8 cellular contexts compared by ENCODE assay signal in genomic region chr11:6612816-6613136, GRCh38. TPM values are rescaled to one million over a fixed set of nuclear protein-coding genes. Genes with fewer than 3 reads are reported as not detected.
DNase-seq lines count a peak whose midpoint lies in the region; ATAC-seq, FAIRE-seq and TF ChIP-seq lines count a peak whose summit lies in the region.

No MANE protein-coding gene starts in this region.

- CTCF ChIA-PET in HepG2 (lab: Yijun Ruan, JAX; ENCODE audit: low intra/inter-chr PET ratio, low total read pairs), result no interaction called here

- H3K36me3 ChIP-seq in ES-I3 (ENCODE audit: insufficient read depth, low read length) (peaks cover 27% of the 10 kb centered on the region), Karpas-422 (ENCODE audit: insufficient read depth, low read length) (peaks cover 24% of the 10 kb centered on the region), HepG2 (replicated peaks in 1 of 2; ENCODE audit: control insufficient read depth in 1 of 2, insufficient read depth in 2 of 2, low read length in 2 of 2) (peaks cover 24 to 47% of the 10 kb centered on the region in 2 experiments)

- H3K4me2 ChIP-seq in Karpas-422 (ENCODE audit: low read depth, low read length, poor library complexity, severe bottlenecking), result peak overlapping the region; percentile 68
- peak overlapping the region; percentile 96 for H3K4me2 ChIP-seq in HepG2 (ENCODE audit: low read depth, low read length)

- peaks cover 30% of the 10 kb centered on the region for H3K36me3 Mint-ChIP-seq in stimulated activated memory B cell treated with anti-CD40 and anti-IgM and Interleukin-4, amounts not matched to agents 10 μg/mL and 1 μg/mL and 100 μg/mL, for 72 hours

- no peak for FAIRE-seq in HepG2 (lab: Jason Lieb, UNC)
- FAIRE-seq in urothelium cell line (lab: Jason Lieb, UNC), result no peak

- no peaks in the 10 kb centered on the region for H3K27me3 Mint-ChIP-seq in stimulated activated memory B cell treated with anti-CD40 and anti-IgM and Interleukin-4, amounts not matched to agents 10 μg/mL and 1 μg/mL and 100 μg/mL, for 72 hours

- no peaks in the 10 kb centered on the region for H3K9me3 ChIP-seq in ES-I3 (ENCODE audit: control insufficient read depth, insufficient read depth, low read length)
- H3K9me3 ChIP-seq in Karpas-422 (ENCODE audit: low read length), result no peaks in the 10 kb centered on the region
- no peaks in the 10 kb centered on the region for H3K9me3 ChIP-seq in HepG2 (ENCODE audit: low read length)

- TF ChIP-seq POLR2A in HepG2 (IDR thresholded peaks at IDR 0.05; ENCODE audit: insufficient read depth in 1 of 2, low read depth in 2 of 2, low read length in 2 of 2), result no peak

- no peak overlapping the region for H3K4me3 Mint-ChIP-seq in stimulated activated memory B cell treated with anti-CD40 and anti-IgM and Interleukin-4, amounts not matched to agents 10 μg/mL and 1 μg/mL and 100 μg/mL, for 72 hours

- peaks cover 47% of the 10 kb centered on the region for H3K4me1 Mint-ChIP-seq in stimulated activated memory B cell treated with anti-CD40 and anti-IgM and Interleukin-4, amounts not matched to agents 10 μg/mL and 1 μg/mL and 100 μg/mL, for 72 hours

- no peaks in the 10 kb centered on the region for H3K9me3 Mint-ChIP-seq in stimulated activated memory B cell treated with anti-CD40 and anti-IgM and Interleukin-4, amounts not matched to agents 10 μg/mL and 1 μg/mL and 100 μg/mL, for 72 hours

- H3K79me2 ChIP-seq in Karpas-422 (ENCODE audit: low read length), result peaks cover 29% of the 10 kb centered on the region
- H3K79me2 ChIP-seq in HepG2 (ENCODE audit: insufficient read depth, low read length), result peaks cover 4% of the 10 kb centered on the region

- no peak for DNase-seq in Karpas-422
- no peak for DNase-seq in astrocyte of the cerebellum (ENCODE audit: low read depth)
- peak; percentile 50 for DNase-seq in HepG2 (ENCODE audit: low spot score)
- DNase-seq in urothelium cell line (ENCODE audit: low spot score), result peak; percentile 42
- no peak for DNase-seq in activated T-cell treated with anti-CD3 and anti-CD28 coated beads for 4 hours

- intact Hi-C loops in HepG2 (cut with micrococcal nuclease; ENCODE audit: unreplicated experiment), result loop anchor here (1.0 to 5.0 kb wide), 2 partner anchors 71 to 130 kb away; partner anchors contain the start of genes ARFIP2, MRPL17 and TIMM10B

- H3K27ac Mint-ChIP-seq in stimulated activated memory B cell treated with anti-CD40 and anti-IgM and Interleukin-4, amounts not matched to agents 10 μg/mL and 1 μg/mL and 100 μg/mL, for 72 hours, result no peak overlapping the region

- WGBS in HepG2 (ENCODE audit: low lambda C conversion rate), result 19% methylated on average over 7 of the region's 7 CpGs

- POLR2A ChIA-PET in HepG2 (lab: Yijun Ruan, JAX), result interaction anchor here (0.7 to 3.1 kb wide), 4 partner anchors 9 to 131 kb away, joined by 4 to 24 read pairs (median 12); partner anchors contain the start of genes ARFIP2, ILK, MRPL17 and RRP8

- TF ChIP-seq EP300 in HepG2 (IDR thresholded peaks at IDR 0.05; ENCODE audit: low read depth in 2 of 2, low read length in 2 of 2), result no peak
- no peak for TF ChIP-seq EP300 in HepG2 (CRISPR knock-in tag; IDR thresholded peaks at IDR 0.05; ENCODE audit: borderline replicate concordance)

- H3K9ac ChIP-seq in ES-I3 (ENCODE audit: low read depth, low read length), result peak overlapping the region; percentile 76
- H3K9ac ChIP-seq in Karpas-422 (ENCODE audit: low read length), result peak overlapping the region; percentile 86
- peak overlapping the region; percentile 96 for H3K9ac ChIP-seq in HepG2 (ENCODE audit: insufficient read depth, low read depth, low read length)

- peak; percentile 13 for ATAC-seq in GM21528 (IDR thresholded peaks at IDR 0.05; ENCODE audit: low FRiP score, unreplicated experiment)
- peak; percentile 54 for ATAC-seq in HepG2
- no peak for ATAC-seq in stimulated activated memory B cell treated with anti-CD40 and anti-IgM and Interleukin-4, amounts not matched to agents 10 μg/mL and 1 μg/mL and 100 μg/mL, for 72 hours

- no TSS peak for BruUV-seq in HepG2 (replicated peaks; lab: Mats Ljungman, UMichigan)

- TF ChIP-seq RAD21 in HepG2 (CRISPR knock-in tag; IDR thresholded peaks at IDR 0.05), result no peak

- H2AFZ ChIP-seq in Karpas-422 (ENCODE audit: low read length) (peak overlapping the region; percentile 6; the same call in 1 of the 2 replicates), HepG2 (ENCODE audit: low read length) (no peak overlapping the region)

- in situ Hi-C loops in astrocyte of the cerebellum (cut with HindIII; ENCODE audit: low sequenced_read_pairs) (no loop called here), HepG2 (cut with HindIII; ENCODE audit: extremely low pct_ligation_motif_present, low pct_unique_long_range_greater_than_20kb) (no loop called here)

- H3K9me2 ChIP-seq in Karpas-422 (replicated peaks; ENCODE audit: insufficient read depth, low read length), result no peaks in the 10 kb centered on the region

- H3K4me3 ChIP-seq in Karpas-422 (ENCODE audit: low read length) (peak overlapping the region; percentile 75), astrocyte of the cerebellum (ENCODE audit: low read depth, low read length) (peak overlapping the region; percentile 77), HepG2 (replicated peaks in 1 of 3; ENCODE audit: insufficient read depth in 1 of 3, low read depth in 2 of 3, low read length in 3 of 3) (peak overlapping the region; percentile 81 to 93 (median 86))

- H3K27ac ChIP-seq in Karpas-422 (ENCODE audit: low read length) (peak overlapping the region; percentile 84), HepG2 (ENCODE audit: extremely low read length, insufficient read depth, low read length) (peak overlapping the region; percentile 93)

- TF ChIP-seq CTCF in astrocyte of the cerebellum (IDR thresholded peaks at IDR 0.05; ENCODE audit: low read depth, low read length, missing control alignments) (peak; percentile 56), HepG2 (CRISPR knock-in tag; IDR thresholded peaks at IDR 0.05) (peak; percentile 70)

- no peaks in the 10 kb centered on the region; the same call in 1 of the 2 replicates for H4K20me1 ChIP-seq in Karpas-422 (ENCODE audit: insufficient read depth, low read depth, low read length)
- H4K20me1 ChIP-seq in HepG2 (ENCODE audit: insufficient read depth, low read length), result no peaks in the 10 kb centered on the region

- H3K4me1 ChIP-seq in ES-I3 (ENCODE audit: insufficient read depth, low read length) (peaks cover 8% of the 10 kb centered on the region), Karpas-422 (ENCODE audit: low read length) (peaks cover 33% of the 10 kb centered on the region), HepG2 (ENCODE audit: insufficient read depth, low read length) (peaks cover 36% of the 10 kb centered on the region)

- no peaks in the 10 kb centered on the region for H3K27me3 ChIP-seq in Karpas-422 (ENCODE audit: low read length)
- H3K27me3 ChIP-seq in HepG2 (ENCODE audit: control insufficient read depth in 1 of 2, insufficient read depth in 2 of 2, low read length in 2 of 2), result no peaks in the 10 kb centered on the region

RNA-seq across cellular contexts. Expression of gene TAF10, which starts 0.8 kb away (rescaled TPM):
- total RNA-seq in Karpas-422 (2014; rRNA removed; shearing (Covaris generic); ENCODE audit: low replicate concordance), result 158 and 192 TPM in 2 replicates
- total RNA-seq in HepG2 (2016; rRNA removed; fragmentation: Illumina TruSeq; extraction: Trizol), result 51.0 and 71.3 TPM in 2 replicates
- 280 and 312 TPM in 2 replicates for total RNA-seq in HepG2 (2016; cell fraction: cytosol; rRNA removed; fragmentation: Illumina TruSeq; extraction: Trizol; ENCODE audit: low read depth)
- total RNA-seq in HepG2 (2016; cell fraction: insoluble cytoplasmic fraction; rRNA removed; fragmentation: Illumina TruSeq; extraction: Trizol), result 37.8 and 65.8 TPM in 2 replicates
- total RNA-seq in HepG2 (2016; cell fraction: membrane; rRNA removed; fragmentation: Illumina TruSeq; extraction: Trizol), result 172 and 203 TPM in 2 replicates
- total RNA-seq in HepG2 (2016; cell fraction: nucleus; rRNA removed; fragmentation: Illumina TruSeq; extraction: Trizol), result 23.9 and 34.5 TPM in 2 replicates
- 134 and 142 TPM in 2 replicates for polyA plus RNA-seq in HepG2 (2011; rRNA removed)
- polyA plus RNA-seq in HepG2 (2011; cell fraction: cytosol; rRNA removed), result 64.4 and 94.2 TPM in 2 replicates
- polyA plus RNA-seq in HepG2 (2011; cell fraction: nucleus; rRNA removed), result 76.4 and 83.1 TPM in 2 replicates
- polyA plus RNA-seq in HepG2 (2012), result 79.6 and 103 TPM in 2 replicates
- polyA plus RNA-seq in HepG2 (2016; cell fraction: cytosol; fragmentation: Illumina TruSeq; extraction: Trizol; ENCODE audit: low read depth), result 614 TPM in 2 replicates
- polyA plus RNA-seq in HepG2 (2016; cell fraction: insoluble cytoplasmic fraction; fragmentation: Illumina TruSeq; extraction: Trizol; ENCODE audit: low read depth), result 76.0 and 96.8 TPM in 2 replicates
- 335 TPM in 2 replicates for polyA plus RNA-seq in HepG2 (2016; cell fraction: membrane; fragmentation: Illumina TruSeq; extraction: Trizol; ENCODE audit: low read depth)
- polyA plus RNA-seq in HepG2 (2016; cell fraction: nucleus; fragmentation: Illumina TruSeq; extraction: Trizol; ENCODE audit: insufficient read depth, low read depth), result 91.8 and 94.6 TPM in 2 replicates
- 60.8 and 157 TPM in 2 replicates for polyA minus RNA-seq in HepG2 (2011; rRNA and poly(A)+ RNA removed; ENCODE audit: low replicate concordance)
- 21.5 and 21.7 TPM in 2 replicates for polyA minus RNA-seq in HepG2 (2011; cell fraction: cytosol; rRNA and poly(A)+ RNA removed)
- 13.3 and 17.4 TPM in 2 replicates for polyA minus RNA-seq in HepG2 (2011; cell fraction: nucleus; rRNA and poly(A)+ RNA removed)

RNA-seq across cellular contexts. Expression of gene TPP1, which starts 6.4 kb away (rescaled TPM):
- 41.5 and 45.5 TPM in 2 replicates for total RNA-seq in Karpas-422 (2014; rRNA removed; shearing (Covaris generic); ENCODE audit: low replicate concordance)
- 13.9 and 14.4 TPM in 2 replicates for total RNA-seq in HepG2 (2016; rRNA removed; fragmentation: Illumina TruSeq; extraction: Trizol)
- 2.0 and 2.1 TPM in 2 replicates for total RNA-seq in HepG2 (2016; cell fraction: cytosol; rRNA removed; fragmentation: Illumina TruSeq; extraction: Trizol; ENCODE audit: low read depth)
- total RNA-seq in HepG2 (2016; cell fraction: insoluble cytoplasmic fraction; rRNA removed; fragmentation: Illumina TruSeq; extraction: Trizol), result 12.7 and 19.0 TPM in 2 replicates
- total RNA-seq in HepG2 (2016; cell fraction: membrane; rRNA removed; fragmentation: Illumina TruSeq; extraction: Trizol), result 5.1 and 5.7 TPM in 2 replicates
- total RNA-seq in HepG2 (2016; cell fraction: nucleus; rRNA removed; fragmentation: Illumina TruSeq; extraction: Trizol), result 44.6 and 53.2 TPM in 2 replicates
- 74.6 and 75.4 TPM in 2 replicates for polyA plus RNA-seq in HepG2 (2011; rRNA removed)
- 41.2 and 69.0 TPM in 2 replicates for polyA plus RNA-seq in HepG2 (2011; cell fraction: cytosol; rRNA removed)
- 130 and 133 TPM in 2 replicates for polyA plus RNA-seq in HepG2 (2011; cell fraction: nucleus; rRNA removed)
- 67.2 and 75.4 TPM in 2 replicates for polyA plus RNA-seq in HepG2 (2012)
- polyA plus RNA-seq in HepG2 (2016; cell fraction: cytosol; fragmentation: Illumina TruSeq; extraction: Trizol; ENCODE audit: low read depth), result 3.2 and 3.3 TPM in 2 replicates
- polyA plus RNA-seq in HepG2 (2016; cell fraction: insoluble cytoplasmic fraction; fragmentation: Illumina TruSeq; extraction: Trizol; ENCODE audit: low read depth), result 19.2 and 28.8 TPM in 2 replicates
- polyA plus RNA-seq in HepG2 (2016; cell fraction: membrane; fragmentation: Illumina TruSeq; extraction: Trizol; ENCODE audit: low read depth), result 6.8 and 8.7 TPM in 2 replicates
- 86.0 and 89.1 TPM in 2 replicates for polyA plus RNA-seq in HepG2 (2016; cell fraction: nucleus; fragmentation: Illumina TruSeq; extraction: Trizol; ENCODE audit: insufficient read depth, low read depth)
- polyA minus RNA-seq in HepG2 (2011; rRNA and poly(A)+ RNA removed; ENCODE audit: low replicate concordance), result 99.1 and 146 TPM in 2 replicates
- polyA minus RNA-seq in HepG2 (2011; cell fraction: cytosol; rRNA and poly(A)+ RNA removed), result 64.9 and 85.0 TPM in 2 replicates
- 36.2 and 41.0 TPM in 2 replicates for polyA minus RNA-seq in HepG2 (2011; cell fraction: nucleus; rRNA and poly(A)+ RNA removed)

RNA-seq across cellular contexts. Expression of gene ILK, which starts 9.2 kb away (rescaled TPM):
- total RNA-seq in Karpas-422 (2014; rRNA removed; shearing (Covaris generic); ENCODE audit: low replicate concordance), result 48.6 and 65.6 TPM in 2 replicates
- 70.3 and 78.1 TPM in 2 replicates for total RNA-seq in HepG2 (2016; rRNA removed; fragmentation: Illumina TruSeq; extraction: Trizol)
- total RNA-seq in HepG2 (2016; cell fraction: cytosol; rRNA removed; fragmentation: Illumina TruSeq; extraction: Trizol; ENCODE audit: low read depth), result 16.4 and 17.1 TPM in 2 replicates
- 76.3 and 78.2 TPM in 2 replicates for total RNA-seq in HepG2 (2016; cell fraction: insoluble cytoplasmic fraction; rRNA removed; fragmentation: Illumina TruSeq; extraction: Trizol)
- total RNA-seq in HepG2 (2016; cell fraction: membrane; rRNA removed; fragmentation: Illumina TruSeq; extraction: Trizol), result 27.7 and 34.3 TPM in 2 replicates
- total RNA-seq in HepG2 (2016; cell fraction: nucleus; rRNA removed; fragmentation: Illumina TruSeq; extraction: Trizol), result 37.1 and 41.4 TPM in 2 replicates
- polyA plus RNA-seq in HepG2 (2011; rRNA removed), result 108 and 118 TPM in 2 replicates
- polyA plus RNA-seq in HepG2 (2011; cell fraction: cytosol; rRNA removed), result 111 and 115 TPM in 2 replicates
- 123 and 126 TPM in 2 replicates for polyA plus RNA-seq in HepG2 (2011; cell fraction: nucleus; rRNA removed)
- 51.2 and 60.5 TPM in 2 replicates for polyA plus RNA-seq in HepG2 (2012)
- polyA plus RNA-seq in HepG2 (2016; cell fraction: cytosol; fragmentation: Illumina TruSeq; extraction: Trizol; ENCODE audit: low read depth), result 21.0 and 21.5 TPM in 2 replicates
- polyA plus RNA-seq in HepG2 (2016; cell fraction: insoluble cytoplasmic fraction; fragmentation: Illumina TruSeq; extraction: Trizol; ENCODE audit: low read depth), result 73.1 and 87.0 TPM in 2 replicates
- 25.9 and 28.0 TPM in 2 replicates for polyA plus RNA-seq in HepG2 (2016; cell fraction: membrane; fragmentation: Illumina TruSeq; extraction: Trizol; ENCODE audit: low read depth)
- 62.8 and 70.6 TPM in 2 replicates for polyA plus RNA-seq in HepG2 (2016; cell fraction: nucleus; fragmentation: Illumina TruSeq; extraction: Trizol; ENCODE audit: insufficient read depth, low read depth)
- 144 and 217 TPM in 2 replicates for polyA minus RNA-seq in HepG2 (2011; rRNA and poly(A)+ RNA removed; ENCODE audit: low replicate concordance)
- 53.4 and 54.9 TPM in 2 replicates for polyA minus RNA-seq in HepG2 (2011; cell fraction: cytosol; rRNA and poly(A)+ RNA removed)
- 55.0 and 72.9 TPM in 2 replicates for polyA minus RNA-seq in HepG2 (2011; cell fraction: nucleus; rRNA and poly(A)+ RNA removed)

RNA-seq across cellular contexts. Expression of gene RRP8, which starts 9.4 kb away (rescaled TPM):
- 10.8 and 22.9 TPM in 2 replicates for total RNA-seq in Karpas-422 (2014; rRNA removed; shearing (Covaris generic); ENCODE audit: low replicate concordance)
- 21.6 and 29.1 TPM in 2 replicates for total RNA-seq in HepG2 (2016; rRNA removed; fragmentation: Illumina TruSeq; extraction: Trizol)
- 3.8 and 5.1 TPM in 2 replicates for total RNA-seq in HepG2 (2016; cell fraction: cytosol; rRNA removed; fragmentation: Illumina TruSeq; extraction: Trizol; ENCODE audit: low read depth)
- 21.5 and 32.8 TPM in 2 replicates for total RNA-seq in HepG2 (2016; cell fraction: insoluble cytoplasmic fraction; rRNA removed; fragmentation: Illumina TruSeq; extraction: Trizol)
- 9.7 and 11.5 TPM in 2 replicates for total RNA-seq in HepG2 (2016; cell fraction: membrane; rRNA removed; fragmentation: Illumina TruSeq; extraction: Trizol)
- 16.4 and 20.2 TPM in 2 replicates for total RNA-seq in HepG2 (2016; cell fraction: nucleus; rRNA removed; fragmentation: Illumina TruSeq; extraction: Trizol)
- 7.2 and 7.7 TPM in 2 replicates for polyA plus RNA-seq in HepG2 (2011; rRNA removed)
- polyA plus RNA-seq in HepG2 (2011; cell fraction: cytosol; rRNA removed), result 4.3 and 4.5 TPM in 2 replicates
- polyA plus RNA-seq in HepG2 (2011; cell fraction: nucleus; rRNA removed), result 6.7 and 8.1 TPM in 2 replicates
- polyA plus RNA-seq in HepG2 (2012), result 9.2 and 11.7 TPM in 2 replicates
- 2.3 and 3.9 TPM in 2 replicates for polyA plus RNA-seq in HepG2 (2016; cell fraction: cytosol; fragmentation: Illumina TruSeq; extraction: Trizol; ENCODE audit: low read depth)
- 25.8 and 25.9 TPM in 2 replicates for polyA plus RNA-seq in HepG2 (2016; cell fraction: insoluble cytoplasmic fraction; fragmentation: Illumina TruSeq; extraction: Trizol; ENCODE audit: low read depth)
- polyA plus RNA-seq in HepG2 (2016; cell fraction: membrane; fragmentation: Illumina TruSeq; extraction: Trizol; ENCODE audit: low read depth), result 5.2 and 6.2 TPM in 2 replicates
- 17.3 and 18.4 TPM in 2 replicates for polyA plus RNA-seq in HepG2 (2016; cell fraction: nucleus; fragmentation: Illumina TruSeq; extraction: Trizol; ENCODE audit: insufficient read depth, low read depth)
- polyA minus RNA-seq in HepG2 (2011; rRNA and poly(A)+ RNA removed; ENCODE audit: low replicate concordance), result 9.9 and 22.6 TPM in 2 replicates
- 1.8 and 3.3 TPM in 2 replicates for polyA minus RNA-seq in HepG2 (2011; cell fraction: cytosol; rRNA and poly(A)+ RNA removed)
- polyA minus RNA-seq in HepG2 (2011; cell fraction: nucleus; rRNA and poly(A)+ RNA removed), result 19.1 and 22.3 TPM in 2 replicates

RNA-seq across cellular contexts. Expression of gene DCHS1, which starts 42.8 kb away (rescaled TPM):
- 0.04 and 0.11 TPM in 2 replicates for total RNA-seq in Karpas-422 (2014; rRNA removed; shearing (Covaris generic); ENCODE audit: low replicate concordance)
- total RNA-seq in HepG2 (2016; rRNA removed; fragmentation: Illumina TruSeq; extraction: Trizol), result under 0.01 TPM in 1 of 2 replicates, not detected in the other
- not detected in 2 replicates for total RNA-seq in HepG2 (2016; cell fraction: cytosol; rRNA removed; fragmentation: Illumina TruSeq; extraction: Trizol; ENCODE audit: low read depth)
- total RNA-seq in HepG2 (2016; cell fraction: insoluble cytoplasmic fraction; rRNA removed; fragmentation: Illumina TruSeq; extraction: Trizol), result not detected in 2 replicates
- not detected in 2 replicates for total RNA-seq in HepG2 (2016; cell fraction: membrane; rRNA removed; fragmentation: Illumina TruSeq; extraction: Trizol)
- 0.06 TPM in 1 of 2 replicates, not detected in the other for total RNA-seq in HepG2 (2016; cell fraction: nucleus; rRNA removed; fragmentation: Illumina TruSeq; extraction: Trizol)
- 0.01 and 0.03 TPM in 2 replicates for polyA plus RNA-seq in HepG2 (2011; rRNA removed)
- 0.01 TPM in 2 replicates for polyA plus RNA-seq in HepG2 (2011; cell fraction: cytosol; rRNA removed)
- polyA plus RNA-seq in HepG2 (2011; cell fraction: nucleus; rRNA removed), result 0.08 and 0.12 TPM in 2 replicates
- polyA plus RNA-seq in HepG2 (2012), result 0.03 and 0.09 TPM in 2 replicates
- not detected in 2 replicates for polyA plus RNA-seq in HepG2 (2016; cell fraction: cytosol; fragmentation: Illumina TruSeq; extraction: Trizol; ENCODE audit: low read depth)
- polyA plus RNA-seq in HepG2 (2016; cell fraction: insoluble cytoplasmic fraction; fragmentation: Illumina TruSeq; extraction: Trizol; ENCODE audit: low read depth), result not detected in 2 replicates
- polyA plus RNA-seq in HepG2 (2016; cell fraction: membrane; fragmentation: Illumina TruSeq; extraction: Trizol; ENCODE audit: low read depth), result not detected in 2 replicates
- not detected in 2 replicates for polyA plus RNA-seq in HepG2 (2016; cell fraction: nucleus; fragmentation: Illumina TruSeq; extraction: Trizol; ENCODE audit: insufficient read depth, low read depth)
- 0.07 and 0.16 TPM in 2 replicates for polyA minus RNA-seq in HepG2 (2011; rRNA and poly(A)+ RNA removed; ENCODE audit: low replicate concordance)
- polyA minus RNA-seq in HepG2 (2011; cell fraction: cytosol; rRNA and poly(A)+ RNA removed), result 0.10 TPM in 1 of 2 replicates, not detected in the other
- polyA minus RNA-seq in HepG2 (2011; cell fraction: nucleus; rRNA and poly(A)+ RNA removed), result 0.12 and 0.13 TPM in 2 replicates

Comparison
In these comparisons a context has a peak if more than half of its experiments do, and no peak if none do; other contexts are left out.
1. DNase-seq: peak in HepG2 (single experiment) and urothelium cell line (single experiment); none in Karpas-422 (single experiment), astrocyte of the cerebellum (single experiment) and activated T-cell treated with anti-CD3 and anti-CD28 coated beads for 4 hours (single experiment).
2. Peak in every context shown above with its lines, with median percentiles within 50 percentile points of each other: H3K9ac ChIP-seq and H3K4me3 ChIP-seq.